Comparison of ENCODE assay signal across 9 cellular contexts in genomic region chr1:44819257-44819593, GRCh38. TPM values are rescaled to one million over a fixed set of nuclear protein-coding genes. Genes with fewer than 3 reads are reported as not detected.
DNase-seq lines count a peak whose midpoint lies in the region; ATAC-seq and TF ChIP-seq lines count a peak whose summit lies in the region.
"Had no signal": no experiment of that assay in that cellular context is flagged by ENCODE, and none has a peak within 500 bp of the region (broad histone marks: within the 10 kb centered on the region; RNA-seq: fewer than 3 reads in every experiment).

No MANE protein-coding gene starts in this region.

- peak overlapping the region; percentile 80 for H3K4me3 Mint-ChIP-seq in Caco-2 (ENCODE audit: unreplicated experiment)
- H3K4me3 Mint-ChIP-seq in dendritic cell treated with granulocyte-macrophage colony-stimulating factor and Interleukin-4, amounts not matched to agents 40 ng/mL and 50 ng/mL, for 4 days = peak overlapping the region; percentile 93

- 0 out of 2 replicates have a peak, but pooled peaks cover 9% of the 10 kb centered on the region for H3K4me1 ChIP-seq in Caco-2
- H3K4me1 ChIP-seq in Karpas-422 (ENCODE audit: low read length) = peaks cover 26% of the 10 kb centered on the region
- H3K4me1 ChIP-seq in muscle layer of colon (ENCODE audit: insufficient read depth, low read length) = peaks cover 15% of the 10 kb centered on the region

- intact Hi-C loops in Caco-2 (cut with micrococcal nuclease; ENCODE audit: unreplicated experiment) = no loop called here
- intact Hi-C loops in dendritic cell treated with granulocyte-macrophage colony-stimulating factor and Interleukin-4, amounts not matched to agents 40 ng/mL and 50 ng/mL, for 4 days (cut with micrococcal nuclease) = loop anchor here (1.0 kb wide), 1 partner anchor 19 kb away; the partner anchor contains the start of gene PLK3

- no peaks in the 10 kb centered on the region for H3K27me3 ChIP-seq in Caco-2 (replicated peaks; ENCODE audit: control insufficient read depth, insufficient read depth, low read length)
- H3K27me3 ChIP-seq in Karpas-422 (ENCODE audit: low read length) = no peaks in the 10 kb centered on the region
- H3K27me3 ChIP-seq in muscle layer of colon (ENCODE audit: control insufficient read depth in 1 of 2, insufficient read depth in 2 of 2, low read length in 2 of 2) = no peaks in the 10 kb centered on the region

- H3K9me3 Mint-ChIP-seq in Caco-2 (ENCODE audit: unreplicated experiment) = no peaks in the 10 kb centered on the region
- no peaks in the 10 kb centered on the region for H3K9me3 Mint-ChIP-seq in dendritic cell treated with granulocyte-macrophage colony-stimulating factor and Interleukin-4, amounts not matched to agents 40 ng/mL and 50 ng/mL, for 4 days

- H3K27ac ChIP-seq in Karpas-422 (ENCODE audit: low read length) (peak overlapping the region; percentile 91), muscle layer of colon (ENCODE audit: low read depth, low read length) (peak overlapping the region; percentile 99)

- H3K79me2 ChIP-seq in Karpas-422 (ENCODE audit: low read length) = no peaks in the 10 kb centered on the region

- H3K9me2 ChIP-seq in Karpas-422 (replicated peaks; ENCODE audit: insufficient read depth, low read length) = no peaks in the 10 kb centered on the region

- POLR2A ChIA-PET in Caco-2 (lab: Charles Lee) = interaction anchor here (0.6 to 2.4 kb wide), 17 partner anchors 9 to 557 kb away, joined by 3 to 43 read pairs (median 4); partner anchors contain the start of genes BTBD19, DYNLT4, EIF2B3 and HECTD3

- ATAC-seq in HG02973 (IDR thresholded peaks at IDR 0.05; ENCODE audit: unreplicated experiment) = no peak

- CTCF ChIA-PET in Caco-2 (lab: Charles Lee) = interaction anchor here (1.2 to 2.0 kb wide), 3 partner anchors 10 to 26 kb away, joined by 4 to 9 read pairs (median 6); partner anchors contain the start of gene PLK3

- no peaks in the 10 kb centered on the region for H4K20me1 ChIP-seq in Karpas-422 (ENCODE audit: insufficient read depth, low read depth, low read length)

- DNase-seq in Caco-2 (no peak), Karpas-422 (no peak), ureter (ENCODE audit: low spot score) (no peak), amniotic stem cell (lab: John Stamatoyannopoulos, UW) (no peak)
- no peak for DNase-seq in activated CD4-positive, CD25-positive, alpha-beta regulatory T cell treated with anti-CD3 and anti-CD28 coated beads, Interleukin-2, amount 50 U/mL, for 72 hours

- H3K36me3 ChIP-seq in Caco-2 (ENCODE audit: control insufficient read depth, insufficient read depth, low read length) = no peaks in the 10 kb centered on the region
- H3K36me3 ChIP-seq in Karpas-422 (ENCODE audit: insufficient read depth, low read length) = no peaks in the 10 kb centered on the region
- H3K36me3 ChIP-seq in muscle layer of colon (ENCODE audit: insufficient read depth, low read length) = no peaks in the 10 kb centered on the region

- H3K4me3 ChIP-seq in Caco-2 (ENCODE audit: low read depth, low read length) (peak overlapping the region; percentile 23), Karpas-422 (ENCODE audit: low read length) (peak overlapping the region; percentile 69), muscle layer of colon (ENCODE audit: low read depth in 1 of 2, low read length in 2 of 2) (peak overlapping the region; percentile 41 to 95)

- peaks cover 9% of the 10 kb centered on the region for H3K4me1 Mint-ChIP-seq in Caco-2 (ENCODE audit: low read depth, unreplicated experiment)
- peaks cover 51% of the 10 kb centered on the region for H3K4me1 Mint-ChIP-seq in dendritic cell treated with granulocyte-macrophage colony-stimulating factor and Interleukin-4, amounts not matched to agents 40 ng/mL and 50 ng/mL, for 4 days (ENCODE audit: low read depth)

- peak overlapping the region; percentile 100 for H3K27ac Mint-ChIP-seq in Caco-2 (ENCODE audit: unreplicated experiment)
- peak overlapping the region; percentile 98 for H3K27ac Mint-ChIP-seq in dendritic cell treated with granulocyte-macrophage colony-stimulating factor and Interleukin-4, amounts not matched to agents 40 ng/mL and 50 ng/mL, for 4 days

- no peaks in the 10 kb centered on the region for H3K9me3 ChIP-seq in Caco-2
- H3K9me3 ChIP-seq in Karpas-422 (ENCODE audit: low read length) = no peaks in the 10 kb centered on the region
- no peaks in the 10 kb centered on the region for H3K9me3 ChIP-seq in muscle layer of colon (ENCODE audit: low read length)

- no peak overlapping the region for H2AFZ ChIP-seq in Karpas-422 (ENCODE audit: low read length)

- H3K36me3 Mint-ChIP-seq in Caco-2 (ENCODE audit: insufficient read depth, unreplicated experiment) = peaks cover 19% of the 10 kb centered on the region
- H3K36me3 Mint-ChIP-seq in dendritic cell treated with granulocyte-macrophage colony-stimulating factor and Interleukin-4, amounts not matched to agents 40 ng/mL and 50 ng/mL, for 4 days (ENCODE audit: low read depth) = peaks cover 19% of the 10 kb centered on the region

- H3K4me2 ChIP-seq in Karpas-422 (ENCODE audit: low read depth, low read length, poor library complexity, severe bottlenecking) = peak overlapping the region; percentile 89

- BruUV-seq in Caco-2 (replicated peaks; lab: Mats Ljungman, UMichigan) = no TSS peak

- TF ChIP-seq CTCF in Caco-2 (IDR thresholded peaks at IDR 0.05; ENCODE audit: insufficient read depth in 1 of 2, low read depth in 1 of 2, low read length in 1 of 2, severe bottlenecking in 1 of 2, unreplicated experiment in 1 of 2) = no peak

- H3K27me3 Mint-ChIP-seq in Caco-2 (ENCODE audit: insufficient read depth, unreplicated experiment) = no peaks in the 10 kb centered on the region
- no peaks in the 10 kb centered on the region for H3K27me3 Mint-ChIP-seq in dendritic cell treated with granulocyte-macrophage colony-stimulating factor and Interleukin-4, amounts not matched to agents 40 ng/mL and 50 ng/mL, for 4 days

- peak overlapping the region; percentile 76 for H3K9ac ChIP-seq in Karpas-422 (ENCODE audit: low read length)
- H3K9ac ChIP-seq in muscle layer of colon (ENCODE audit: low read length) = peak overlapping the region; percentile 96

RNA-seq across cellular contexts. Expression of gene BTBD19, which starts 10.9 kb away (rescaled TPM):
- total RNA-seq in Caco-2 (2022) (0.53 and 1.6 TPM in 2 replicates), ureter (8.7 TPM)
- total RNA-seq in Karpas-422 (2014; rRNA removed; shearing (Covaris generic); ENCODE audit: low replicate concordance) = 0.69 and 0.75 TPM in 2 replicates

RNA-seq across cellular contexts. Expression of gene DYNLT4, which starts 12.1 kb away (rescaled TPM):
- not detected in 2 replicates for total RNA-seq in Caco-2 (2022)
- total RNA-seq in Karpas-422 (2014; rRNA removed; shearing (Covaris generic); ENCODE audit: low replicate concordance) = not detected in 2 replicates
- 0.52 TPM for total RNA-seq in ureter
- total RNA-seq: HT1080 had no signal

RNA-seq across cellular contexts. Expression of gene PLK3, which starts 19.0 kb away (rescaled TPM):
- total RNA-seq in Caco-2 (2022) (3.2 and 5.2 TPM in 2 replicates), ureter (14.4 TPM)
- 11.8 and 18.2 TPM in 2 replicates for total RNA-seq in Karpas-422 (2014; rRNA removed; shearing (Covaris generic); ENCODE audit: low replicate concordance)

RNA-seq across cellular contexts. Expression of gene PTCH2, which starts 23.8 kb away (rescaled TPM):
- total RNA-seq in Caco-2 (2022) (0.44 and 0.48 TPM in 2 replicates), ureter (1.5 TPM)
- 0.04 and 0.43 TPM in 2 replicates for total RNA-seq in Karpas-422 (2014; rRNA removed; shearing (Covaris generic); ENCODE audit: low replicate concordance)
- total RNA-seq: HT1080 had no signal

RNA-seq across cellular contexts. Expression of gene BEST4, which starts 31.3 kb away (rescaled TPM):
- total RNA-seq in Caco-2 (2022) = not detected in 2 replicates
- total RNA-seq in Karpas-422 (2014; rRNA removed; shearing (Covaris generic); ENCODE audit: low replicate concordance) = 1.0 and 1.3 TPM in 2 replicates
- 0.36 TPM for total RNA-seq in ureter
- total RNA-seq: HT1080 had no signal
